Comparison of ENCODE assay signal across 15 cellular contexts in the genomic region with DNA sequence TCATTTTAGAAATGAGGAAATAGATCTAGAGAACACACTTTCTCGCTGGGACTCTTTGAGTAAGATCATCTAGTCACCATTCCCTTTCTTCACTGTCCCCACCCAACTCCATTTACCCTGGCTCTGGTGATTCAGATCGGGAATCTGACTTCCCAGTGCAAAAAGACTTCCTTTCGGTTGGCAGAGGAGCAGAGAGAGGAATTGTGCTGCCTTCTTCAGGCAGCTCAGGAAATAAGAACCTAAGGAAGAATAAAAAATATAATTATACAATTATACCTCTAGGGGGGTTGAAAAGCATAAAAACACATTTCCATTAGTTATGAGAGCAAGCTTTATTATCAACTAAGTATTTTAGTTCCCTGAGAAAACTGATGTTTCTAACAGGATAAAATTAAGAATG. TPM values are rescaled to one million over a fixed set of nuclear protein-coding genes. Genes with fewer than 3 reads are reported as not detected.
A peak's percentile ranks its signal among the peaks of the same experiment; 100 is the strongest.
DNase-seq lines count a peak whose midpoint lies in the region; ATAC-seq, FAIRE-seq and TF ChIP-seq lines count a peak whose summit lies in the region.
"Had no signal": no experiment of that assay in that cellular context is flagged by ENCODE, and none has a peak within 500 bp of the region (broad histone marks: within the 10 kb centered on the region; RNA-seq: fewer than 3 reads in every experiment).

No MANE protein-coding gene starts in this region.

- peak; percentile 65 for TF ChIP-seq CTCF in AG09309 (IDR thresholded peaks at IDR 0.05; ENCODE audit: control insufficient read depth, insufficient read depth, low read depth, low read length, missing control alignments)
- peak; percentile 21 for TF ChIP-seq CTCF in WI38 (IDR thresholded peaks at IDR 0.05; ENCODE audit: low read depth, low read length)

- ATAC-seq in GM21723 (IDR thresholded peaks at IDR 0.05; ENCODE audit: unreplicated experiment) (no peak), HG02884 (IDR thresholded peaks at IDR 0.05; ENCODE audit: unreplicated experiment) (no peak)
- ATAC-seq: activated T-cell treated with anti-CD3 and anti-CD28 coated beads, Interleukin-2, amount 50 U/mL, for 4 hours; left cardiac atrium had no signal

- H3K4me3 ChIP-seq in AG09309 (ENCODE audit: control insufficient read depth, low read depth, low read length), result no peak overlapping the region
- H3K4me3 ChIP-seq in WI38 (ENCODE audit: low read depth, low read length), result no peak overlapping the region
- H3K4me3 ChIP-seq: neural progenitor cell had no signal

- DNase-seq in AG09309 (ENCODE audit: low read depth) (peak; percentile 51), HCEC 1CT (peak; percentile 63), foreskin melanocyte (peak; percentile 49), GM12891 (ENCODE audit: insufficient read length, low spot score) (no peak), NCI-H2081 (lab: John Stamatoyannopoulos, UW) (no peak)
- DNase-seq: activated CD4-positive, CD25-positive, alpha-beta regulatory T cell; activated T-cell treated with anti-CD3 and anti-CD28 coated beads, Interleukin-2, amount 50 U/mL, for 4 hours; cerebellar nuclear complex; left cardiac atrium; NCI-H1048; NCI-H524 treated with DMSO at 0.1 percent for 48 hours had no signal

- no peak for TF ChIP-seq POLR2A in GM12891 (IDR thresholded peaks at IDR 0.05; ENCODE audit: low read depth, low read length)

- no peak for FAIRE-seq in GM12891 (lab: Jason Lieb, UNC)

TF ChIP-seq in GM12891, 5 proteins besides CTCF, POLR2A, EP300 and RAD21:
- no peak for TF ChIP-seq TAF1 (IDR thresholded peaks at IDR 0.05; ENCODE audit: low read depth, low read length)
- TF ChIP-seq POLR2AphosphoS5 (IDR thresholded peaks at IDR 0.05; ENCODE audit: low read depth, low read length), result no peak
- TF ChIP-seq PAX5 (IDR thresholded peaks at IDR 0.05; ENCODE audit: insufficient read depth, low read length, severe bottlenecking), result no peak
- TF ChIP-seq POU2F2 (IDR thresholded peaks at IDR 0.05; ENCODE audit: low read depth, low read length), result no peak

RNA-seq across cellular contexts. Expression of gene MPP4, which starts 9.3 kb away (rescaled TPM):
- not detected for polyA plus RNA-seq in GM12891 (2012; ENCODE audit: low read depth, missing spikeins)

Comparison
In these comparisons a context has a peak if more than half of its experiments do, and no peak if none do; other contexts are left out.
1. DNase-seq: peak in AG09309 (single experiment), HCEC 1CT (single experiment) and foreskin melanocyte (single experiment); none in GM12891 (single experiment) and NCI-H2081 (0 of 2).